In the genomic region with DNA sequence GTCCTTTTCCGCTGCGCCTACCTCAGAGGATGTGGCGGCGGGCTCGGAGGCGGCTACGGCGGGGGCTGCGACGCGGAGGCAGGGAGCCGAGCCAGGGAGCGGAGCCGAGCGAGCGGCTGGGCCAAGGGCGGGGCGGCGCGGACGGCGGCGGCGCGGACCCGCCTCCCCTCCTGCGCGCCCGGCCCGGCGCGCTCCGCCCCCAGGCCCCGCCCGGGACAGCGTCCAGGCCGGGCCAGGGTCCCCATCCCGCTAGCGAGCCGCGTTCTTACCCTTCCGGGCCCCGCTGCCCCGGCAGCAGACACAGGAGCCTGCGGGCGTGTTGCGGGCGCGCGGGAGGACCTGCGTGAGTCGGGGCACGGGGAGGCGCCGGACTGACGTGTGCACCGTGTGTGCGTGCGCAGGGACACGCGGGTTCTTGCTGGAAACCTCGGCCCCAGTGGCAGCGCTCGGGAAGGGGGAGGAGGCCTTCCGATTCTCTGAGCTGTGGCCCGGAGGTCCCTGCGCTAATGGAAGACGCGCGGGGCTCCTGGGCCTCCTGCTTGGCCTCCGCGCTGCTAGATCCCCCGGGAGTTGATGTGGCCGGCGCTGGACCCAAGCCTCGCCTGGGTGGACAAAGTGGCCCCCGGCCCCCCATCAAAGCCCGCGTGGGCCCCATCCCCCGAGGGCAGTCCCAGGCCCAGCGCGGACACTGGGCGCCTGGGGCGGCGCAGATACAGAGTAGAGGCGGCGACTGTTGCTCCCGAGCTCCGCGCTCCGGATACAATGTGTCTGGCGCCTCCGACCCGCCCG, we compare ENCODE assay signal across 8 cellular contexts. TPM values are rescaled to one million over a fixed set of nuclear protein-coding genes. Genes with fewer than 3 reads are reported as not detected.
DNase-seq lines count a peak whose midpoint lies in the region; TF ChIP-seq lines count a peak whose summit lies in the region.

VDAC1 (minus strand) TSS at position 350 of the 789 bp plus-strand sequence. CDS start 11,963 bp downstream, outside the sequence.

- peak within 1 kb of the TSS; percentile 88 for H3K4me3 ChIP-seq in GM12875 (ENCODE audit: low read depth, low read length)
- peak within 1 kb of the TSS; percentile 97 for H3K4me3 ChIP-seq in ascending aorta
- H3K4me3 ChIP-seq in retinal pigment epithelial cell (ENCODE audit: low read length) = peak within 1 kb of the TSS; percentile 77

- H3K27me3 ChIP-seq in ascending aorta = no peaks in the 10 kb centered on the region

- DNase-seq in HEK293T (ENCODE audit: extremely low spot score) = peak; percentile 92
- DNase-seq in MV-4-11 (lab: John Stamatoyannopoulos, UW) = peak; percentile 66
- DNase-seq in T-helper 2 cell treated with Interferon-gamma antibody and Interleukin-4, amounts not matched to agents 5 μg/mL and 100 μg/mL, for 36 hours (ENCODE audit: low spot score) = peak; percentile 80
- peak; percentile 31 to 91 for DNase-seq in ascending aorta (ENCODE audit: low spot score in 2 of 2)
- DNase-seq in hepatic stellate cell (ENCODE audit: low spot score) = peak; percentile 92
- peak; percentile 33 for DNase-seq in retinal pigment epithelial cell (ENCODE audit: low read depth)
- no peak for DNase-seq in OCI-M2 (lab: John Stamatoyannopoulos, UW; ENCODE audit: unreplicated experiment)

- no peaks in the 10 kb centered on the region for H3K9me3 Mint-ChIP-seq in T-helper 2 cell treated with Interferon-gamma antibody and Interleukin-4, amounts not matched to agents 5 μg/mL and 100 μg/mL, for 36 hours

- peak within 1 kb of the TSS; percentile 88 for H3K27ac Mint-ChIP-seq in T-helper 2 cell treated with Interferon-gamma antibody and Interleukin-4, amounts not matched to agents 5 μg/mL and 100 μg/mL, for 36 hours

- no peaks in the 10 kb centered on the region for H3K36me3 ChIP-seq in ascending aorta

- H3K4me3 Mint-ChIP-seq in T-helper 2 cell treated with Interferon-gamma antibody and Interleukin-4, amounts not matched to agents 5 μg/mL and 100 μg/mL, for 36 hours = peak within 1 kb of the TSS; percentile 91

- peak within 1 kb of the TSS; percentile 100 for H3K27ac ChIP-seq in ascending aorta

- H3K4me1 Mint-ChIP-seq in T-helper 2 cell treated with Interferon-gamma antibody and Interleukin-4, amounts not matched to agents 5 μg/mL and 100 μg/mL, for 36 hours (ENCODE audit: low read depth) = peaks cover 34% of the 10 kb centered on the region

- CTCF ChIA-PET in HEK293T (lab: Yijun Ruan, JAX) = interaction anchor here (0.7 to 3.0 kb wide), 4 partner anchors 8 to 162 kb away, joined by 3 to 13 read pairs (median 8); no protein-coding TSS in a partner anchor

- TF ChIP-seq CTCF in GM12875 (IDR thresholded peaks at IDR 0.05; ENCODE audit: borderline replicate concordance, insufficient read depth, low read depth, low read length) = no peak
- no peak for TF ChIP-seq CTCF in ascending aorta (IDR thresholded peaks at IDR 0.05)
- TF ChIP-seq CTCF in retinal pigment epithelial cell (conservative IDR thresholded peaks at IDR 0.05; ENCODE audit: low read depth, low read length) = no peak

- peaks cover 31% of the 10 kb centered on the region for H3K36me3 Mint-ChIP-seq in T-helper 2 cell treated with Interferon-gamma antibody and Interleukin-4, amounts not matched to agents 5 μg/mL and 100 μg/mL, for 36 hours (ENCODE audit: low read depth)

- no peaks in the 10 kb centered on the region for H3K27me3 Mint-ChIP-seq in T-helper 2 cell treated with Interferon-gamma antibody and Interleukin-4, amounts not matched to agents 5 μg/mL and 100 μg/mL, for 36 hours (ENCODE audit: low read depth)

- H3K9me3 ChIP-seq in ascending aorta = no peaks in the 10 kb centered on the region

- POLR2A ChIA-PET in HEK293T (lab: Yijun Ruan, JAX) = interaction anchor here (0.7 to 2.6 kb wide), 9 partner anchors 9 to 42 kb away, joined by 3 to 19 read pairs (median 6); partner anchors contain the start of gene C5orf15

- intact Hi-C loops in ascending aorta (cut with DNase I) = loop anchor here (1.0 to 2.0 kb wide), 2 partner anchors 37 to 1042 kb away; partner anchors contain the start of genes AFF4 and C5orf15

- peaks cover 28 to 40% of the 10 kb centered on the region in 2 donors for H3K4me1 ChIP-seq in ascending aorta

TF ChIP-seq in HEK293T, 16 proteins besides CTCF, POLR2A, EP300 and RAD21:
- TF ChIP-seq TARDBP (IDR thresholded peaks at IDR 0.05) (peak; percentile 56; the same call in 1 of the 2 replicates), ELF4 (IDR thresholded peaks at IDR 0.05) (no peak)

RNA-seq across cellular contexts. Expression of gene VDAC1, which starts in this region (rescaled TPM):
- 50.2 TPM for total RNA-seq in ascending aorta
